Comparison of ENCODE assay signal across 7 cellular contexts in the genomic region with DNA sequence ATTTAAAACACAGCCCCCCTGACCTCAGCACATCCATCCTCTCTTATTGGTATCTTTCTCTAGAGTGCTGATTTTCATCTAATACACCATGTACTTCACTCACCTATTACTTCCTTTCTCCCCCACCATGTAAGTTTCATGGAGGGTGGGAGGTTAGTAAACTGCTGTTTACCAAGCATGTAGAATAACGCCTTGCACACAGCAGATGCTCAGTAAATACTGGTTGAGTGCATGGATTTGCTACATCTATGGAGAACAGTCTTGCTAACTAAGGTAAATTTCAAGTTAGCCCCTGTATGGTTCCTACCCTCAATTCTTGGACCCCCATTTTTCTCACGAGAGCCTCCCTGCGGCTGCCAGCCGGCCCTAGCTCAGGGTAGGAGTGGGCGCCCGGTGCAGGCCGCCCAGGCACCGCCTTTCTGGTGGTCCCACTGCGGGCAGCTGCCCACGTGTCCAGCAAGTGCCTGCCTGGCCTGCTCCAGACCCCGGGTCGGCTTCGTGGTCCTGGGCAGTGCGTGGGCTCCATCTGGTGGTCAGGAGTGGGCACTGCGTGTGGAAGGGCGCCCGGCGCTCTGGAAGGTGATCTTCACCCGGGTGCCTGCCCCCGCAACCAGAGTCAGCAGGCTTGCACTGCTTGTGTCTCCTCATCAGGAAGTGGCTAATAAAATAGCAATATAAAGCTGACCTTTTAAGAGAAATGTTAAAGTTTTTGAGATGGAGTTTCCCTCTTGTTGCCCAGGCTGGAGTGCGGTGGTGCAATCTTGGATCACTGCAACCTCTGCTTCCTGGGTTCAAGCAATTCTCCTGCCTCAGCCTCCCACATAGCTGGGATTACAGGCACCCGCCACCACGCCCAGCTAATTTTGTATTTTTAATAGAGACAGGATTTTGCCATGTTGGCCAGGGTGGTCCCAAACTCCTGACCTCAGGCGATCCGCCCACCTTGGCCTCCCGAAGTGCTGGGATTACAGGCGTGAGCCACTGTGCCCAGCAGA.
DNase-seq lines count a peak whose midpoint lies in the region; ATAC-seq, FAIRE-seq and TF ChIP-seq lines count a peak whose summit lies in the region.

No MANE protein-coding gene starts in this region.

- TF ChIP-seq CTCF in GM12865 (IDR thresholded peaks at IDR 0.05; ENCODE audit: insufficient read depth, low read depth, low read length, missing control alignments) (peak; percentile 98), HEK293 (tag by site-specific recombination; IDR thresholded peaks at IDR 0.05) (peak; percentile 94), K562 (IDR thresholded peaks at IDR 0.05 in 2 of 3, conservative IDR thresholded peaks at IDR 0.05 in 1 of 3; ENCODE audit: insufficient read depth in 2 of 3, low read depth in 1 of 3, low read length in 3 of 3) (peak; percentile 97 to 98 (median 98))

- TF ChIP-seq POLR2A in K562 (conservative IDR thresholded peaks at IDR 0.05) = no peak; the same call in 1 of the 2 replicates

- TF ChIP-seq RAD21 in K562 (CRISPR knock-in tag; conservative IDR thresholded peaks at IDR 0.05 in 1 of 2, IDR thresholded peaks at IDR 0.05 in 1 of 2) = peak; percentile 88 to 93

- peak overlapping the region; percentile 2; the same call in 1 of the 2 replicates for H3K4me2 ChIP-seq in K562 (ENCODE audit: insufficient read depth, low read length)

- no peaks in the 10 kb centered on the region for H3K4me1 ChIP-seq in HEK293 (ENCODE audit: control insufficient read depth, insufficient read depth, low read length)
- H3K4me1 ChIP-seq in K562 (replicated peaks in 1 of 2; ENCODE audit: control insufficient read depth in 2 of 2, insufficient read depth in 2 of 2, low read length in 2 of 2) = peaks cover 4 to 26% of the 10 kb centered on the region in 2 experiments; a peak in 4 of 5 replicates
- H3K4me1 ChIP-seq in iPS DF 6.9 (ENCODE audit: control insufficient read depth, insufficient read depth, low read length) = no peaks in the 10 kb centered on the region

- DNase-seq in GM12865 (ENCODE audit: low read depth) (peak; percentile 80), NAMALWA (ENCODE audit: low spot score) (peak; percentile 81), T1000 (lab: John Stamatoyannopoulos, UW) (peak; percentile 47), K562 (ENCODE audit: extremely low read depth in 1 of 4, low spot score in 3 of 4) (peak; percentile 89 to 99 (median 98)), iPS DF 6.9 (ENCODE audit: low read depth, low spot score) (peak; percentile 63)
- peak; percentile 30 to 55 for DNase-seq in stimulated activated CD4-positive, alpha-beta T cell treated with anti-CD3 and anti-CD28 coated beads, Interleukin-12 subunit alpha, Interleukin-12 subunit beta, amount 100 ng/mL, for 24 hours (ENCODE audit: low read depth in 2 of 2)

- H3K36me3 ChIP-seq in HEK293 (ENCODE audit: control insufficient read depth in 2 of 2, insufficient read depth in 1 of 2, low read length in 2 of 2) (peaks cover 0 to 37% of the 10 kb centered on the region in 2 experiments; a peak in 1 of 3 replicates), K562 (ENCODE audit: control insufficient read depth, insufficient read depth, low read length) (peaks cover 36% of the 10 kb centered on the region; the same call in 2 of the 3 replicates), iPS DF 6.9 (ENCODE audit: control insufficient read depth, insufficient read depth, low read length) (peaks cover 2% of the 10 kb centered on the region; the same call in 1 of the 2 replicates)

- POLR2A ChIA-PET in HEK293 (lab: Yijun Ruan, JAX) (no interaction called here), K562 (lab: Yijun Ruan, JAX) (interaction anchor here (0.6 to 1.3 kb wide), 6 partner anchors 10 to 549 kb away, joined by 3 to 6 read pairs (median 3); no protein-coding TSS in a partner anchor)

- peaks cover 3% of the 10 kb centered on the region for H4K20me1 ChIP-seq in K562 (replicated peaks; ENCODE audit: control insufficient read depth, insufficient read depth, low read length)

- 21% methylated on average over 27 of the region's 27 CpGs for WGBS in K562 (ENCODE audit: insufficient coverage, low coverage, missing lambda C conversion rate)
- no CpG with 5 or more reads among the region's 27 CpGs for WGBS in iPS DF 6.9 (ENCODE audit: insufficient coverage, insufficient read length)

- H3K4me3 ChIP-seq in GM12865 (ENCODE audit: low read depth, low read length) = no peak overlapping the region
- H3K4me3 ChIP-seq in HEK293 (ENCODE audit: low read depth, low read length) = no peak overlapping the region
- no peak overlapping the region for H3K4me3 ChIP-seq in K562
- no peak overlapping the region for H3K4me3 ChIP-seq in iPS DF 6.9 (ENCODE audit: low read length)

- H2AFZ ChIP-seq in K562 (ENCODE audit: low read depth, low read length) = peak overlapping the region; percentile 82

- no peak for TF ChIP-seq EP300 in K562 (IDR thresholded peaks at IDR 0.05; ENCODE audit: low read length)

- H3K79me2 ChIP-seq in K562 (ENCODE audit: control insufficient read depth, insufficient read depth, low read length) = no peaks in the 10 kb centered on the region

- BruUV-seq in K562 (replicated peaks; lab: Mats Ljungman, UMichigan) = no TSS peak

- H3K27ac ChIP-seq in HEK293 (ENCODE audit: extremely low read depth, low read depth, low read length) (no peak overlapping the region), K562 (ENCODE audit: extremely low read depth, low read depth, low read length) (no peak overlapping the region), iPS DF 6.9 (ENCODE audit: low read length) (no peak overlapping the region)

- ATAC-seq in K562 = peak; percentile 92

- H3K9me1 ChIP-seq in K562 (ENCODE audit: control insufficient read depth, insufficient read depth, low read length) = no peaks in the 10 kb centered on the region

- H3K27me3 ChIP-seq in K562 (ENCODE audit: control insufficient read depth in 2 of 2, insufficient read depth in 2 of 2, low read length in 2 of 2) (peaks cover 0 to 7% of the 10 kb centered on the region in 2 experiments; a peak in 3 of 5 replicates), iPS DF 6.9 (ENCODE audit: control insufficient read depth, insufficient read depth, low read length) (no peaks in the 10 kb centered on the region)

- H3K9me3 ChIP-seq in HEK293 (ENCODE audit: control insufficient read depth, insufficient read depth, low read depth, low read length) (no peaks in the 10 kb centered on the region), K562 (replicated peaks; ENCODE audit: control insufficient read depth, insufficient read depth, low read depth, low read length) (no peaks in the 10 kb centered on the region), iPS DF 6.9 (ENCODE audit: control insufficient read depth, insufficient read depth, low read length) (no peaks in the 10 kb centered on the region)

- intact Hi-C loops in K562 (cut with micrococcal nuclease) = loop anchor here (2.0 to 5.0 kb wide), 4 partner anchors 69 to 1476 kb away; no protein-coding TSS in a partner anchor

- peak; percentile 78 for FAIRE-seq in K562 (lab: Jason Lieb, UNC)

- CTCF ChIA-PET in HEK293 (lab: Yijun Ruan, JAX) (interaction anchor here (0.6 to 3.2 kb wide), 25 partner anchors 10 to 1501 kb away, joined by 3 to 18 read pairs (median 4); a partner anchor contains a TSS), K562 (lab: Yijun Ruan, JAX; ENCODE audit: low intra/inter-chr PET ratio) (interaction anchor here (0.7 to 1.4 kb wide), 6 partner anchors 36 to 365 kb away, joined by 3 to 8 read pairs (median 4); no protein-coding TSS in a partner anchor)

- H3K9ac ChIP-seq in K562 (ENCODE audit: insufficient read depth in 1 of 2, low read depth in 2 of 2, low read length in 2 of 2) = peak overlapping the region in 1 of 2 experiments; percentile 59; a peak in 1 of 4 replicates

- in situ Hi-C loops in K562 (cut with MboI) = loop anchor here (10.0 kb wide), 1 partner anchor 1469 kb away; no protein-coding TSS in a partner anchor

TF ChIP-seq in HEK293, 187 proteins besides CTCF, POLR2A, EP300 and RAD21 (continues in another document):
- TF ChIP-seq ZNF768 (tag by site-specific recombination; IDR thresholded peaks at IDR 0.05) (no peak), SP7 (tag by site-specific recombination; IDR thresholded peaks at IDR 0.05) (0 out of 2 replicates have a peak, but pooled peaks have one; percentile 21), GLIS1 (tag by site-specific recombination; IDR thresholded peaks at IDR 0.05) (peak; percentile 16; the same call in 1 of the 2 replicates), ZNF404 (tag by site-specific recombination; IDR thresholded peaks at IDR 0.05) (no peak), ZNF140 (tag by site-specific recombination; IDR thresholded peaks at IDR 0.05) (no peak)
- TF ChIP-seq, protein P1, sequence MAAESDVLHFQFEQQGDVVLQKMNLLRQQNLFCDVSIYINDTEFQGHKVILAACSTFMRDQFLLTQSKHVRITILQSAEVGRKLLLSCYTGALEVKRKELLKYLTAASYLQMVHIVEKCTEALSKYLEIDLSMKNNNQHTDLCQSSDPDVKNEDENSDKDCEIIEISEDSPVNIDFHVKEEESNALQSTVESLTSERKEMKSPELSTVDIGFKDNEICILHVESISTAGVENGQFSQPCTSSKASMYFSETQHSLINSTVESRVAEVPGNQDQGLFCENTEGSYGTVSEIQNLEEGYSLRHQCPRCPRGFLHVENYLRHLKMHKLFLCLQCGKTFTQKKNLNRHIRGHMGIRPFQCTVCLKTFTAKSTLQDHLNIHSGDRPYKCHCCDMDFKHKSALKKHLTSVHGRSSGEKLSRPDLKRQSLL (tag by site-specific recombination; IDR thresholded peaks at IDR 0.05) = no peak

TF ChIP-seq in K562, 482 proteins besides CTCF, POLR2A, EP300 and RAD21 (continues in another document):
- TF ChIP-seq MAFK (IDR thresholded peaks at IDR 0.05; ENCODE audit: low read length) = peak; percentile 4; the same call in 1 of the 2 replicates
- peak in 1 of 2 experiments; percentile 25; a peak in 3 of 4 replicates for TF ChIP-seq MAZ (CRISPR knock-in tag; conservative IDR thresholded peaks at IDR 0.05 in 1 of 2, IDR thresholded peaks at IDR 0.05 in 1 of 2)
- TF ChIP-seq GATAD2A (IDR thresholded peaks at IDR 0.05) = 0 out of 2 replicates have a peak, but pooled peaks have one; percentile 9
- peak; percentile 63; the same call in 1 of the 2 replicates for TF ChIP-seq TOE1 (IDR thresholded peaks at IDR 0.05; ENCODE audit: borderline replicate concordance)
- TF ChIP-seq TOE1 (CRISPR knock-in tag; IDR thresholded peaks at IDR 0.05; ENCODE audit: borderline replicate concordance, low read depth) = no peak
- TF ChIP-seq ZNF431 (CRISPR knock-in tag; IDR thresholded peaks at IDR 0.05) = no peak
- TF ChIP-seq HMGN3 (IDR thresholded peaks at IDR 0.05; ENCODE audit: borderline replicate concordance, extremely low read depth, insufficient read length, low read depth, low read length) = peak; percentile 70
- TF ChIP-seq KAT7 (CRISPR knock-in tag; IDR thresholded peaks at IDR 0.05; ENCODE audit: borderline replicate concordance) = no peak
- TF ChIP-seq POLR2G (IDR thresholded peaks at IDR 0.05; ENCODE audit: low read depth, low read length) = peak; percentile 82
- TF ChIP-seq XRCC5 (IDR thresholded peaks at IDR 0.05; ENCODE audit: low read depth, low read length) = peak; percentile 64; the same call in 1 of the 2 replicates
- TF ChIP-seq ZNF75A (CRISPR knock-in tag; IDR thresholded peaks at IDR 0.05) = no peak
- no peak for TF ChIP-seq RFX1 (IDR thresholded peaks at IDR 0.05)

Comparison
In these comparisons a context has a peak if more than half of its experiments do, and no peak if none do; other contexts are left out.
1. DNase-seq: peak in every context shown above with its lines; median percentile 98 in K562; 81 in NAMALWA; 80 in GM12865; 63 in iPS DF 6.9; 47 in T1000; 42 in stimulated activated CD4-positive, alpha-beta T cell treated with anti-CD3 and anti-CD28 coated beads, Interleukin-12 subunit alpha, Interleukin-12 subunit beta, amount 100 ng/mL, for 24 hours.